8 cellular contexts compared by ENCODE assay signal in genomic region chr1:201480231-201481003, GRCh38. TPM values are rescaled to one million over a fixed set of nuclear protein-coding genes. Genes with fewer than 3 reads are reported as not detected.
DNase-seq lines count a peak whose midpoint lies in the region; ATAC-seq and TF ChIP-seq lines count a peak whose summit lies in the region.

No MANE protein-coding gene starts in this region.

- H3K36me3 Mint-ChIP-seq in naive thymus-derived CD8-positive, alpha-beta T cell: peaks cover 0 to 20% (median 0%) of the 10 kb centered on the region in 3 donors

- peaks cover 8 to 23% (median 20%) of the 10 kb centered on the region in 4 donors for H3K4me1 Mint-ChIP-seq in naive thymus-derived CD8-positive, alpha-beta T cell

- H3K27me3 Mint-ChIP-seq in naive thymus-derived CD8-positive, alpha-beta T cell: peaks cover 11 to 52% (median 22%) of the 10 kb centered on the region in 5 donors

- peak; percentile 67 for ATAC-seq in HG03432 (IDR thresholded peaks at IDR 0.05; ENCODE audit: unreplicated experiment)
- ATAC-seq in naive thymus-derived CD8-positive, alpha-beta T cell: peak in 1 of 2 donors; percentile 27

- H3K4me3 Mint-ChIP-seq in naive thymus-derived CD8-positive, alpha-beta T cell: peak overlapping the region; percentile 69 to 80 (median 76)

- 4 to 7% methylated on average over 6 to 8 of the region's 37 CpGs for WGBS in esophagus squamous epithelium, 2 donors
- 4% methylated on average over 17 of the region's 37 CpGs for WGBS in suprapubic skin

- H3K27ac ChIP-seq in esophagus squamous epithelium: peak overlapping the region; percentile 83 to 93 (median 91)
- peak overlapping the region; percentile 73 for H3K27ac ChIP-seq in suprapubic skin

- H3K4me3 ChIP-seq in esophagus squamous epithelium (peak overlapping the region; percentile 12 to 46 (median 38)), suprapubic skin (peak overlapping the region; percentile 40)

- POLR2A ChIA-PET in naive thymus-derived CD8-positive, alpha-beta T cell (lab: Charles Lee): interaction anchor here (1.0 kb wide), 1 partner anchor 32 kb away, joined by 3 read pairs; no protein-coding TSS in a partner anchor

- H3K27ac Mint-ChIP-seq in naive thymus-derived CD8-positive, alpha-beta T cell: peak overlapping the region in 1 of 10 donors; percentile 43

- TF ChIP-seq POLR2A in GM19099 (IDR thresholded peaks at IDR 0.05; ENCODE audit: extremely low read depth, insufficient read length, low read depth) (peak; percentile 60), esophagus squamous epithelium (IDR thresholded peaks at IDR 0.05) (peak in 2 of 4 donors; percentile 26 to 59), suprapubic skin (IDR thresholded peaks at IDR 0.05) (peak in 1 of 2 donors; percentile 8)

- no peaks in the 10 kb centered on the region for H3K9me3 ChIP-seq in esophagus squamous epithelium
- no peaks in the 10 kb centered on the region for H3K9me3 ChIP-seq in suprapubic skin

- intact Hi-C loops in esophagus squamous epithelium (cut with DNase I): no loop called here

- H3K36me3 ChIP-seq in esophagus squamous epithelium: peaks cover 7 to 27% (median 14%) of the 10 kb centered on the region in 3 donors
- H3K36me3 ChIP-seq in suprapubic skin: peaks cover 20% of the 10 kb centered on the region

- TF ChIP-seq CTCF in esophagus squamous epithelium (IDR thresholded peaks at IDR 0.05): peak in 1 of 6 experiments; percentile 6
- TF ChIP-seq CTCF in suprapubic skin (IDR thresholded peaks at IDR 0.05): no peak

- H3K27me3 ChIP-seq in esophagus squamous epithelium (no peaks in the 10 kb centered on the region), suprapubic skin (no peaks in the 10 kb centered on the region)

- H3K4me1 ChIP-seq in esophagus squamous epithelium: peaks cover 22 to 85% (median 43%) of the 10 kb centered on the region in 3 donors
- peaks cover 65% of the 10 kb centered on the region for H3K4me1 ChIP-seq in suprapubic skin

- no peaks in the 10 kb centered on the region for H3K9me3 Mint-ChIP-seq in naive thymus-derived CD8-positive, alpha-beta T cell

- no peak for TF ChIP-seq EP300 in suprapubic skin (IDR thresholded peaks at IDR 0.05)

- peak; percentile 45 to 51 for DNase-seq in AML-193 (lab: John Stamatoyannopoulos, UW)
- DNase-seq in NCI-H82 (lab: John Stamatoyannopoulos, UW): peak; percentile 92
- peak; percentile 38 for DNase-seq in activated CD8-positive, alpha-beta memory T cell treated with anti-CD3 and anti-CD28 coated beads, Interleukin-2, amount 50 U/mL, for 24 hours (ENCODE audit: extremely low read depth)
- no peak for DNase-seq in esophagus squamous epithelium (lab: John Stamatoyannopoulos, UW)
- peak in 7 of 10 donors; percentile 10 to 34 (median 22) for DNase-seq in naive thymus-derived CD8-positive, alpha-beta T cell
- DNase-seq in suprapubic skin (ENCODE audit: low spot score in 2 of 2): peak; percentile 91 to 93

RNA-seq across cellular contexts. Expression of gene PHLDA3, which starts 11.4 kb away (rescaled TPM):
- total RNA-seq in esophagus squamous epithelium: 10 to 100 TPM; 60.9 to 87.9 (median 75.1) TPM
- total RNA-seq in naive thymus-derived CD8-positive, alpha-beta T cell: under 1 TPM; 0.55 to 0.60 TPM
- polyA plus RNA-seq in naive thymus-derived CD8-positive, alpha-beta T cell: not detected
- total RNA-seq in suprapubic skin: 10 to 100 TPM; 31.5 to 61.1 (median 44.5) TPM

RNA-seq across cellular contexts. Expression of gene CSRP1, which starts 26.5 kb away (rescaled TPM):
- total RNA-seq in esophagus squamous epithelium (1,000 to 10,000 TPM in 1 of 4 donors, 100 to 1,000 TPM in 3; 243 to 1,044 (median 363) TPM), suprapubic skin (100 to 1,000 TPM; 379 to 436 (median 414) TPM)
- total RNA-seq in naive thymus-derived CD8-positive, alpha-beta T cell: 10 to 100 TPM; 21.8 to 22.4 TPM
- polyA plus RNA-seq in naive thymus-derived CD8-positive, alpha-beta T cell: 10 to 100 TPM; 43.3 to 48.2 (median 46.1) TPM

RNA-seq across cellular contexts. Expression of gene NAV1, which starts 58.5 kb away (rescaled TPM):
- total RNA-seq in esophagus squamous epithelium (10 to 100 TPM; 18.1 to 25.5 (median 21.0) TPM), suprapubic skin (10 to 100 TPM; 17.4 to 36.9 (median 25.5) TPM)
- total RNA-seq in naive thymus-derived CD8-positive, alpha-beta T cell: 1 to 10 TPM; 2.1 to 3.0 TPM
- polyA plus RNA-seq in naive thymus-derived CD8-positive, alpha-beta T cell: 1 to 10 TPM in 1 of 3 donors, under 1 TPM in 2; 0.10 to 1.9 (median 0.41) TPM

RNA-seq across cellular contexts. Expression of gene TNNI1, which starts 58.9 kb away (rescaled TPM):
- total RNA-seq in esophagus squamous epithelium (not detected), suprapubic skin (under 1 TPM in 2 of 4 donors, not detected in 2; 0.23 to 0.44 TPM)
- not detected for total RNA-seq in naive thymus-derived CD8-positive, alpha-beta T cell
- polyA plus RNA-seq in naive thymus-derived CD8-positive, alpha-beta T cell: not detected

Comparison
In these comparisons a context has a peak if more than half of its experiments do, and no peak if none do; other contexts are left out.
1. RNA of gene PHLDA3, which starts 11.4 kb away (total RNA-seq): 60.9 to 87.9 TPM in esophagus squamous epithelium and 31.5 to 61.1 TPM in suprapubic skin; 0.55 to 0.60 TPM in naive thymus-derived CD8-positive, alpha-beta T cell; every median in the first group is over 10 times any median in the second.
2. RNA of gene CSRP1, which starts 26.5 kb away (total RNA-seq): 243 to 1,044 TPM in esophagus squamous epithelium and 379 to 436 TPM in suprapubic skin; 21.8 to 22.4 TPM in naive thymus-derived CD8-positive, alpha-beta T cell; every median in the first group is over 10 times any median in the second.
3. RNA of gene NAV1, which starts 58.5 kb away (total RNA-seq): 17.4 to 36.9 TPM in suprapubic skin and 18.1 to 25.5 TPM in esophagus squamous epithelium; 2.1 to 3.0 TPM in naive thymus-derived CD8-positive, alpha-beta T cell; every median in the first group is over 4 times any median in the second.